Comparison of ENCODE assay signal across 21 cellular contexts in genomic region chr12:40829738-40830144, GRCh38.
A peak's percentile ranks its signal among the peaks of the same experiment; 100 is the strongest.
DNase-seq lines count a peak whose midpoint lies in the region; ATAC-seq and TF ChIP-seq lines count a peak whose summit lies in the region.
"Had no signal": no experiment of that assay in that cellular context is flagged by ENCODE, and none has a peak within 500 bp of the region (broad histone marks: within the 10 kb centered on the region; RNA-seq: fewer than 3 reads in every experiment).

No MANE protein-coding gene starts in this region.

- no peaks in the 10 kb centered on the region for H3K9me3 Mint-ChIP-seq in type B pancreatic cell
- H3K9me3 Mint-ChIP-seq: activated CD4-positive, alpha-beta T cell treated with anti-CD3 and anti-CD28 coated beads, Interleukin-2, amount 10 ng/mL, durations not matched to agents 24 days and 14 days; activated naive CD4-positive, alpha-beta T cell treated with anti-CD3 and anti-CD28 coated beads for 36 hours; dendritic cell treated with granulocyte-macrophage colony-stimulating factor and Interleukin-4, amounts not matched to agents 40 ng/mL and 50 ng/mL, for 4 days; neural progenitor cell; stimulated activated naive CD8-positive, alpha-beta T cell treated with anti-CD3 and anti-CD28 coated beads, Interleukin-15, Interleukin-2, amounts not matched to agents 100 ng/mL and 50 ng/mL, for 24 hours had no signal

- CTCF ChIA-PET in SK-N-SH (lab: Yijun Ruan, JAX) = no interaction called here

- no peaks in the 10 kb centered on the region for H3K27me3 ChIP-seq in SK-N-SH (ENCODE audit: insufficient read depth)
- H3K27me3 ChIP-seq in RWPE2 (ENCODE audit: insufficient read depth, poor library complexity, severe bottlenecking) = no peaks in the 10 kb centered on the region
- H3K27me3 ChIP-seq: ascending aorta, esophagus squamous epithelium had no signal

- H3K9me2 ChIP-seq in SK-N-SH = no peaks in the 10 kb centered on the region

- H4K20me1 ChIP-seq in SK-N-SH (ENCODE audit: insufficient read depth) = no peaks in the 10 kb centered on the region

- H3K9me3 ChIP-seq in SK-N-SH = no peaks in the 10 kb centered on the region
- no peaks in the 10 kb centered on the region for H3K9me3 ChIP-seq in RWPE2 (ENCODE audit: severe bottlenecking)
- H3K9me3 ChIP-seq: ascending aorta, esophagus squamous epithelium had no signal

- H3K36me3 ChIP-seq in SK-N-SH (replicated peaks in 1 of 2; ENCODE audit: control insufficient read depth in 1 of 2, insufficient read depth in 2 of 2, low read length in 1 of 2) (no peaks in the 10 kb centered on the region), RWPE2 (ENCODE audit: low read depth) (no peaks in the 10 kb centered on the region)
- H3K36me3 ChIP-seq: ascending aorta, esophagus squamous epithelium, neural progenitor cell had no signal

- H3K4me3 ChIP-seq in SK-N-SH (ENCODE audit: low read depth in 2 of 2, low read length in 1 of 2) (no peak overlapping the region), RWPE2 (ENCODE audit: severe bottlenecking) (no peak overlapping the region), fibroblast of villous mesenchyme (ENCODE audit: low read depth, low read length) (no peak overlapping the region)
- H3K4me3 ChIP-seq: ascending aorta, esophagus squamous epithelium, neural progenitor cell had no signal

- ATAC-seq in SK-N-SH treated with all-trans-retinoic acid at 6 μM for 48 hours = no peak
- peak; percentile 91 for ATAC-seq in RWPE2 (ENCODE audit: low read depth)
- ATAC-seq in GM18861 (IDR thresholded peaks at IDR 0.05; ENCODE audit: unreplicated experiment) = no peak
- ATAC-seq in HG02970 (IDR thresholded peaks at IDR 0.05; ENCODE audit: low FRiP score, unreplicated experiment) = no peak

- DNase-seq in SK-N-SH (no peak), RWPE2 (ENCODE audit: low spot score) (no peak), fibroblast of villous mesenchyme (ENCODE audit: low read depth) (peak; percentile 5), type B pancreatic cell (ENCODE audit: extremely low spot score, unreplicated experiment) (no peak), LoVo (ENCODE audit: low spot score) (no peak)
- DNase-seq: activated CD4-positive, alpha-beta T cell treated with anti-CD3 and anti-CD28 coated beads, Interleukin-2, amount 10 ng/mL, durations not matched to agents 24 days and 14 days; activated naive CD4-positive, alpha-beta T cell treated with anti-CD3 and anti-CD28 coated beads for 36 hours; activated T-cell treated with anti-CD3 and anti-CD28 coated beads for 4 hours; esophagus squamous epithelium; head of caudate nucleus; MM.1S; NCI-H1930; NCI-H526 treated with DMSO at 0.1 percent for 48 hours; stimulated activated CD4-positive, alpha-beta T cell treated with anti-CD3 and anti-CD28 coated beads, Interleukin-15, amount 100 ng/mL, for 24 hours had no signal

- H3K79me2 ChIP-seq in SK-N-SH (ENCODE audit: insufficient read depth) = no peaks in the 10 kb centered on the region

- H3K27ac ChIP-seq in SK-N-SH (ENCODE audit: low read depth in 2 of 2, low read length in 1 of 2) (no peak overlapping the region), RWPE2 (ENCODE audit: poor library complexity, severe bottlenecking) (peak overlapping the region; percentile 35)
- H3K27ac ChIP-seq: ascending aorta, esophagus squamous epithelium, neural progenitor cell had no signal

- H3K4me3 Mint-ChIP-seq in type B pancreatic cell = no peak overlapping the region
- H3K4me3 Mint-ChIP-seq: activated CD4-positive, alpha-beta T cell treated with anti-CD3 and anti-CD28 coated beads, Interleukin-2, amount 10 ng/mL, durations not matched to agents 24 days and 14 days; activated naive CD4-positive, alpha-beta T cell treated with anti-CD3 and anti-CD28 coated beads for 36 hours; dendritic cell treated with granulocyte-macrophage colony-stimulating factor and Interleukin-4, amounts not matched to agents 40 ng/mL and 50 ng/mL, for 4 days; neural progenitor cell; stimulated activated naive CD8-positive, alpha-beta T cell treated with anti-CD3 and anti-CD28 coated beads, Interleukin-15, Interleukin-2, amounts not matched to agents 100 ng/mL and 50 ng/mL, for 24 hours had no signal

- POLR2A ChIA-PET in SK-N-SH (lab: Yijun Ruan, JAX) = no interaction called here

- no peak for TF ChIP-seq EP300 in SK-N-SH (IDR thresholded peaks at IDR 0.05; ENCODE audit: borderline replicate concordance in 1 of 2, low read depth in 1 of 2, low read length in 1 of 2)

- TF ChIP-seq CTCF in SK-N-SH (IDR thresholded peaks at IDR 0.05) = no peak
- no peak for TF ChIP-seq CTCF in RWPE2 (IDR thresholded peaks at IDR 0.05; ENCODE audit: poor library complexity, severe bottlenecking)
- no peak for TF ChIP-seq CTCF in fibroblast of villous mesenchyme (IDR thresholded peaks at IDR 0.05; ENCODE audit: insufficient read depth, low read depth, low read length)
- TF ChIP-seq CTCF in type B pancreatic cell (conservative IDR thresholded peaks at IDR 0.05) = no peak

- H3K9ac ChIP-seq in SK-N-SH = no peak overlapping the region
- H3K9ac ChIP-seq: neural progenitor cell had no signal

- no peak for TF ChIP-seq RAD21 in SK-N-SH (IDR thresholded peaks at IDR 0.05; ENCODE audit: low read length)

- WGBS in SK-N-SH (ENCODE audit: low lambda C conversion rate) = 28% methylated on average over 1 of the region's 1 CpG

- H3K4me1 ChIP-seq in SK-N-SH (ENCODE audit: control insufficient read depth in 1 of 2, insufficient read depth in 2 of 2, low read depth in 1 of 2, low read length in 1 of 2) (peaks cover 0 to 2% of the 10 kb centered on the region in 2 experiments; a peak in 2 of 4 replicates), RWPE2 (ENCODE audit: insufficient read depth, poor library complexity, severe bottlenecking) (peaks cover 18% of the 10 kb centered on the region)
- H3K4me1 ChIP-seq: ascending aorta, esophagus squamous epithelium, neural progenitor cell had no signal

- H3K4me1 Mint-ChIP-seq in type B pancreatic cell (ENCODE audit: unreplicated experiment) = no peaks in the 10 kb centered on the region
- H3K4me1 Mint-ChIP-seq: activated CD4-positive, alpha-beta T cell treated with anti-CD3 and anti-CD28 coated beads, Interleukin-2, amount 10 ng/mL, durations not matched to agents 24 days and 14 days had no signal

- peaks cover 7% of the 10 kb centered on the region for H3K27me3 Mint-ChIP-seq in type B pancreatic cell
- H3K27me3 Mint-ChIP-seq: activated CD4-positive, alpha-beta T cell treated with anti-CD3 and anti-CD28 coated beads, Interleukin-2, amount 10 ng/mL, durations not matched to agents 24 days and 14 days; dendritic cell treated with granulocyte-macrophage colony-stimulating factor and Interleukin-4, amounts not matched to agents 40 ng/mL and 50 ng/mL, for 4 days; stimulated activated naive CD8-positive, alpha-beta T cell treated with anti-CD3 and anti-CD28 coated beads, Interleukin-15, Interleukin-2, amounts not matched to agents 100 ng/mL and 50 ng/mL, for 24 hours had no signal

- peaks cover 5% of the 10 kb centered on the region for H3F3A ChIP-seq in SK-N-SH (replicated peaks; ENCODE audit: insufficient read depth)

- H2AFZ ChIP-seq in SK-N-SH (ENCODE audit: low read depth) = no peak overlapping the region
- H2AFZ ChIP-seq: neural progenitor cell had no signal

- H3K4me2 ChIP-seq in SK-N-SH = no peak overlapping the region
- H3K4me2 ChIP-seq: neural progenitor cell had no signal

- H3K36me3 Mint-ChIP-seq in type B pancreatic cell = no peaks in the 10 kb centered on the region
- H3K36me3 Mint-ChIP-seq: neural progenitor cell had no signal

- H3K27ac Mint-ChIP-seq in type B pancreatic cell = peak overlapping the region; percentile 57
- H3K27ac Mint-ChIP-seq: activated CD4-positive, alpha-beta T cell treated with anti-CD3 and anti-CD28 coated beads, Interleukin-2, amount 10 ng/mL, durations not matched to agents 24 days and 14 days; activated naive CD4-positive, alpha-beta T cell treated with anti-CD3 and anti-CD28 coated beads for 36 hours; dendritic cell treated with granulocyte-macrophage colony-stimulating factor and Interleukin-4, amounts not matched to agents 40 ng/mL and 50 ng/mL, for 4 days; neural progenitor cell; stimulated activated naive CD8-positive, alpha-beta T cell treated with anti-CD3 and anti-CD28 coated beads, Interleukin-15, Interleukin-2, amounts not matched to agents 100 ng/mL and 50 ng/mL, for 24 hours had no signal

TF ChIP-seq in SK-N-SH treated with all-trans-retinoic acid at 6 μM for 48 hours, 23 proteins besides CTCF, POLR2A, EP300 and RAD21:
- TF ChIP-seq ISL1 (CRISPR knock-in tag; IDR thresholded peaks at IDR 0.05) (peak; percentile 61; the same call in 1 of the 2 replicates), PPARA (CRISPR knock-in tag; IDR thresholded peaks at IDR 0.05; ENCODE audit: borderline replicate concordance) (no peak)

TF ChIP-seq in SK-N-SH, 30 proteins besides CTCF, POLR2A, EP300 and RAD21:
- TF ChIP-seq MAX (IDR thresholded peaks at IDR 0.05; ENCODE audit: low read depth) (no peak), RXRA (IDR thresholded peaks at IDR 0.05; ENCODE audit: borderline replicate concordance, low read depth) (no peak), GATA2 (CRISPR knock-in tag; IDR thresholded peaks at IDR 0.05) (no peak), FOSL2 (IDR thresholded peaks at IDR 0.05; ENCODE audit: borderline replicate concordance, low read depth) (no peak), SIN3A (IDR thresholded peaks at IDR 0.05; ENCODE audit: borderline replicate concordance, low read depth, low read length) (no peak)
- TF ChIP-seq, protein P1, sequence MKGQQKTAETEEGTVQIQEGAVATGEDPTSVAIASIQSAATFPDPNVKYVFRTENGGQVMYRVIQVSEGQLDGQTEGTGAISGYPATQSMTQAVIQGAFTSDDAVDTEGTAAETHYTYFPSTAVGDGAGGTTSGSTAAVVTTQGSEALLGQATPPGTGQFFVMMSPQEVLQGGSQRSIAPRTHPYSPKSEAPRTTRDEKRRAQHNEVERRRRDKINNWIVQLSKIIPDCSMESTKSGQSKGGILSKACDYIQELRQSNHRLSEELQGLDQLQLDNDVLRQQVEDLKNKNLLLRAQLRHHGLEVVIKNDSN (IDR thresholded peaks at IDR 0.05; ENCODE audit: borderline replicate concordance, low read depth) = no peak
